10 cellular contexts compared by ENCODE assay signal in the genomic region with DNA sequence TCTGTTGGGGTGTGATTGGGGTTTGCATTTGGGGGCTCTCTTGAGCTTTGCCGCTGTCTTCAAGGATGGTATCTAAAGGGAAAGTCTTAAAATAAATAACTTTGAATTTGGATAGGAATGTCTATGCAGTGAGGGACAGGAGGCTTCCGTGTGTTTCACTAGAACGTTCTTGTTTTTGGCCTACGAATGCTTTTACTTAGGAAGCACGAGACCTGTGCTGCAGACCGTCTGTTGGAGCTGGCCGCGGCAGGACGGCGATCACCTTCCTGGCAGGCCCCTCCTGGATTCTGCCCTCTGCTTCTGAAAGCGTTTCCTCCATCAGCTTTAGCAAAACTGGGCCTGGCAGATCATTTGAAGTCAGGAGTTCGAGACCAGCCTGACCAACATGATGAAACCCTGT. TPM values are rescaled to one million over a fixed set of nuclear protein-coding genes. Genes with fewer than 3 reads are reported as not detected.
DNase-seq lines count a peak whose midpoint lies in the region; ATAC-seq, FAIRE-seq and TF ChIP-seq lines count a peak whose summit lies in the region.
"Had no signal": no experiment of that assay in that cellular context is flagged by ENCODE, and none has a peak within 500 bp of the region (broad histone marks: within the 10 kb centered on the region; RNA-seq: fewer than 3 reads in every experiment).

No MANE protein-coding gene starts in this region.

- no peak overlapping the region for H3K27ac ChIP-seq in CD4-positive, alpha-beta T cell (ENCODE audit: low read depth, low read length)
- peak overlapping the region; percentile 85 to 92 for H3K27ac ChIP-seq in prostate gland

- peaks cover 49% of the 10 kb centered on the region for H3K4me1 Mint-ChIP-seq in CD4-positive, alpha-beta T cell (ENCODE audit: low read depth)
- peaks cover 57% of the 10 kb centered on the region for H3K4me1 Mint-ChIP-seq in activated CD8-positive, alpha-beta T cell treated with anti-CD3 and anti-CD28 coated beads, Interleukin-2, amount 10 ng/mL, durations not matched to agents 7 days and 5 days (ENCODE audit: low read depth)

- no peak for TF ChIP-seq CTCF in CD4-positive, alpha-beta T cell (IDR thresholded peaks at IDR 0.05)
- TF ChIP-seq CTCF in fibroblast of villous mesenchyme (IDR thresholded peaks at IDR 0.05; ENCODE audit: insufficient read depth, low read depth, low read length): no peak
- TF ChIP-seq CTCF in prostate gland (IDR thresholded peaks at IDR 0.05): no peak
- TF ChIP-seq CTCF in D721Med (IDR thresholded peaks at IDR 0.05; ENCODE audit: insufficient read depth, missing control alignments): no peak

- intact Hi-C loops in CD4-positive, alpha-beta T cell (cut with DNase I, micrococcal nuclease): no loop called here
- intact Hi-C loops in prostate gland (cut with DNase I): loop anchor here (5.0 kb wide), 1 partner anchor 44 kb away; a partner anchor contains a TSS

- no peak for ATAC-seq in CD4-positive, alpha-beta T cell (ENCODE audit: poor library complexity)
- ATAC-seq in activated CD8-positive, alpha-beta T cell treated with anti-CD3 and anti-CD28 coated beads, Interleukin-2, amount 10 ng/mL, durations not matched to agents 7 days and 5 days: no peak

- POLR2A ChIA-PET in CD4-positive, alpha-beta T cell (lab: Charles Lee): interaction anchor here (1.0 to 2.8 kb wide), 5 partner anchors 8 to 84 kb away, joined by 3 to 14 read pairs (median 10); a partner anchor contains a TSS
- POLR2A ChIA-PET in activated CD8-positive, alpha-beta T cell treated with anti-CD3 and anti-CD28 coated beads, Interleukin-2, amount 10 ng/mL, durations not matched to agents 7 days and 5 days (lab: Charles Lee): interaction anchor here (0.6 to 4.0 kb wide), 5 partner anchors 15 to 49 kb away, joined by 3 to 19 read pairs (median 10); a partner anchor contains a TSS

- DNase-seq in CD4-positive, alpha-beta T cell: no peak
- no peak for DNase-seq in activated CD8-positive, alpha-beta T cell treated with anti-CD3 and anti-CD28 coated beads, Interleukin-2, amount 10 ng/mL, durations not matched to agents 7 days and 5 days
- DNase-seq in fibroblast of villous mesenchyme (ENCODE audit: low read depth) (peak; percentile 44), prostate gland (ENCODE audit: low spot score) (no peak), NCI-H2171 (lab: John Stamatoyannopoulos, UW) (no peak), GM19239 (ENCODE audit: insufficient read length, low spot score) (no peak), D721Med (ENCODE audit: insufficient read length, low spot score) (no peak), mesenteric fat pad (ENCODE audit: low spot score) (no peak)
- DNase-seq: T-helper 9 cell had no signal

- H3K4me3 Mint-ChIP-seq in CD4-positive, alpha-beta T cell: peak overlapping the region; percentile 93
- H3K4me3 Mint-ChIP-seq in activated CD8-positive, alpha-beta T cell treated with anti-CD3 and anti-CD28 coated beads, Interleukin-2, amount 10 ng/mL, durations not matched to agents 7 days and 5 days: peak overlapping the region; percentile 92

- TF ChIP-seq POLR2A in prostate gland (IDR thresholded peaks at IDR 0.05): no peak

- peaks cover 6% of the 10 kb centered on the region for H3K4me1 ChIP-seq in prostate gland (replicated peaks)
- H3K4me1 ChIP-seq: HAP-1 had no signal

- H3K36me3 Mint-ChIP-seq in CD4-positive, alpha-beta T cell (ENCODE audit: low read depth): peaks cover 42% of the 10 kb centered on the region
- H3K36me3 Mint-ChIP-seq in activated CD8-positive, alpha-beta T cell treated with anti-CD3 and anti-CD28 coated beads, Interleukin-2, amount 10 ng/mL, durations not matched to agents 7 days and 5 days (ENCODE audit: low read depth): peaks cover 10% of the 10 kb centered on the region

- H3K9me3 Mint-ChIP-seq in CD4-positive, alpha-beta T cell: no peaks in the 10 kb centered on the region
- no peaks in the 10 kb centered on the region for H3K9me3 Mint-ChIP-seq in activated CD8-positive, alpha-beta T cell treated with anti-CD3 and anti-CD28 coated beads, Interleukin-2, amount 10 ng/mL, durations not matched to agents 7 days and 5 days (ENCODE audit: insufficient read depth)

- H3K27me3 ChIP-seq in CD4-positive, alpha-beta T cell (ENCODE audit: control insufficient read depth, insufficient read depth, low read length): no peaks in the 10 kb centered on the region
- no peaks in the 10 kb centered on the region for H3K27me3 ChIP-seq in prostate gland (replicated peaks; ENCODE audit: insufficient read depth)

- FAIRE-seq in GM19239 (lab: Jason Lieb, UNC) (no peak), D721Med (lab: Jason Lieb, UNC) (no peak)

- CTCF ChIA-PET in CD4-positive, alpha-beta T cell (lab: Charles Lee): interaction anchor here (0.6 to 2.2 kb wide), 3 partner anchors 10 to 85 kb away, joined by 3 to 8 read pairs (median 4); no protein-coding TSS in a partner anchor
- CTCF ChIA-PET in activated CD8-positive, alpha-beta T cell treated with anti-CD3 and anti-CD28 coated beads, Interleukin-2, amount 10 ng/mL, durations not matched to agents 7 days and 5 days (lab: Charles Lee): interaction anchor here (0.9 to 1.6 kb wide), 4 partner anchors 26 to 85 kb away, joined by 3 to 5 read pairs (median 4); a partner anchor contains a TSS

- H3K27ac Mint-ChIP-seq in CD4-positive, alpha-beta T cell: peak overlapping the region; percentile 94
- peak overlapping the region; percentile 96 for H3K27ac Mint-ChIP-seq in activated CD8-positive, alpha-beta T cell treated with anti-CD3 and anti-CD28 coated beads, Interleukin-2, amount 10 ng/mL, durations not matched to agents 7 days and 5 days

- H3K9me3 ChIP-seq in CD4-positive, alpha-beta T cell (ENCODE audit: control insufficient read depth, low read length): no peaks in the 10 kb centered on the region
- H3K9me3 ChIP-seq in prostate gland: no peaks in the 10 kb centered on the region
- H3K9me3 ChIP-seq: HAP-1 had no signal

- H3K4me3 ChIP-seq in fibroblast of villous mesenchyme (ENCODE audit: low read depth, low read length) (peak overlapping the region; percentile 60), prostate gland (peak overlapping the region in 1 of 2 donors; percentile 30)
- H3K4me3 ChIP-seq: HAP-1 had no signal

- H3K36me3 ChIP-seq in prostate gland: no peaks in the 10 kb centered on the region

- 40% methylated on average over 12 of the region's 12 CpGs for WGBS in prostate gland

- no peaks in the 10 kb centered on the region for H3K27me3 Mint-ChIP-seq in CD4-positive, alpha-beta T cell
- H3K27me3 Mint-ChIP-seq in activated CD8-positive, alpha-beta T cell treated with anti-CD3 and anti-CD28 coated beads, Interleukin-2, amount 10 ng/mL, durations not matched to agents 7 days and 5 days (ENCODE audit: low read depth): no peaks in the 10 kb centered on the region

RNA-seq across cellular contexts. Expression of a gene that starts 44.0 kb away (rescaled TPM):
- 10 to 100 TPM; 67.8 to 68.1 TPM for total RNA-seq in CD4-positive, alpha-beta T cell
- 10 to 100 TPM; 26.8 to 28.5 TPM for total RNA-seq in activated CD8-positive, alpha-beta T cell treated with anti-CD3 and anti-CD28 coated beads, Interleukin-2, amount 10 ng/mL, durations not matched to agents 7 days and 5 days
- total RNA-seq in fibroblast of villous mesenchyme: 30.6 and 32.8 TPM in 2 replicates
- 10 to 100 TPM; 17.3 to 47.5 TPM for total RNA-seq in prostate gland
- 30.2 TPM for total RNA-seq in mesenteric fat pad

RNA-seq across cellular contexts. Expression of a gene that starts 49.4 kb away (rescaled TPM):
- total RNA-seq in CD4-positive, alpha-beta T cell: 100 to 1,000 TPM in 1 of 2 experiments, 10 to 100 TPM in 1; 93.5 to 102 TPM
- 10 to 100 TPM; 47.3 to 55.0 TPM for total RNA-seq in activated CD8-positive, alpha-beta T cell treated with anti-CD3 and anti-CD28 coated beads, Interleukin-2, amount 10 ng/mL, durations not matched to agents 7 days and 5 days
- total RNA-seq in fibroblast of villous mesenchyme: 40.2 and 59.6 TPM in 2 replicates
- 10 to 100 TPM; 30.9 to 61.7 TPM for total RNA-seq in prostate gland
- 37.6 TPM for total RNA-seq in mesenteric fat pad
